11 cellular contexts compared by ENCODE assay signal in genomic region chr11:12079726-12080556, GRCh38. TPM values are rescaled to one million over a fixed set of nuclear protein-coding genes. Genes with fewer than 3 reads are reported as not detected.
A peak's percentile ranks its signal among the peaks of the same experiment; 100 is the strongest.
DNase-seq lines count a peak whose midpoint lies in the region; ATAC-seq and TF ChIP-seq lines count a peak whose summit lies in the region.
"Had no signal": no experiment of that assay in that cellular context is flagged by ENCODE, and none has a peak within 500 bp of the region (broad histone marks: within the 10 kb centered on the region; RNA-seq: fewer than 3 reads in every experiment).

No MANE protein-coding gene starts in this region.

- H3K9ac ChIP-seq in HUES48 (ENCODE audit: low read depth, low read length) (no peak overlapping the region), liver (ENCODE audit: low read depth in 1 of 2, low read length in 2 of 2) (no peak overlapping the region)

- H3K36me3 ChIP-seq in HUES48 (ENCODE audit: control insufficient read depth, insufficient read depth, low read length) = no peaks in the 10 kb centered on the region
- H3K36me3 ChIP-seq in liver (ENCODE audit: control insufficient read depth in 4 of 4, insufficient read depth in 3 of 4, low read depth in 1 of 4, low read length in 3 of 4) = no peaks in the 10 kb centered on the region
- no peaks in the 10 kb centered on the region for H3K36me3 ChIP-seq in transverse colon

- TF ChIP-seq CTCF in liver (IDR thresholded peaks at IDR 0.05; ENCODE audit: low read depth, low read length, missing input control) = no peak
- no peak for TF ChIP-seq CTCF in transverse colon (IDR thresholded peaks at IDR 0.05)

- H3K27me3 ChIP-seq in HUES48 (ENCODE audit: control insufficient read depth, insufficient read depth, low read length) = no peaks in the 10 kb centered on the region
- no peaks in the 10 kb centered on the region for H3K27me3 ChIP-seq in liver (ENCODE audit: control insufficient read depth in 4 of 4, insufficient read depth in 4 of 4, low read length in 3 of 4)
- no peaks in the 10 kb centered on the region for H3K27me3 ChIP-seq in transverse colon

- peaks cover 5% of the 10 kb centered on the region for H3K4me1 ChIP-seq in HUES48 (ENCODE audit: control insufficient read depth, insufficient read depth, low read length)
- H3K4me1 ChIP-seq in liver (ENCODE audit: control insufficient read depth in 4 of 4, insufficient read depth in 4 of 4, low read length in 3 of 4) = no peaks in the 10 kb centered on the region
- H3K4me1 ChIP-seq in transverse colon = peaks cover 0 to 15% (median 5%) of the 10 kb centered on the region in 4 donors

- no peak for TF ChIP-seq RAD21 in liver (IDR thresholded peaks at IDR 0.05)

- in situ Hi-C loops in transverse colon (cut with MboI; ENCODE audit: low pct_ligation_motif_present in 1 of 4, low pct_unique_long_range_greater_than_20kb in 1 of 4, low sequenced_read_pairs in 3 of 4) = no loop called here

- peak in 17 of 61 donors; percentile 1 to 62 (median 13) for DNase-seq in caudate nucleus (lab: John Stamatoyannopoulos, UW)
- DNase-seq in transverse colon = peak; percentile 56
- DNase-seq in Kasumi-1 (lab: John Stamatoyannopoulos, UW) = no peak
- DNase-seq in effector CD8-positive, alpha-beta T cell (lab: John Stamatoyannopoulos, UW) = no peak
- DNase-seq in stimulated activated CD4-positive, alpha-beta T cell treated with anti-CD3 and anti-CD28 coated beads, Interleukin-4, amount 100 ng/mL, for 1 hour = no peak
- DNase-seq: activated effector memory CD4-positive, alpha-beta T cell treated with anti-CD3 and anti-CD28 coated beads, Interleukin-2, amount 50 U/mL, for 16 hours; natural killer cell had no signal

- no peaks in the 10 kb centered on the region for H3K9me3 ChIP-seq in HUES48 (ENCODE audit: control insufficient read depth, insufficient read depth, low read length)
- no peaks in the 10 kb centered on the region for H3K9me3 ChIP-seq in liver (ENCODE audit: control insufficient read depth in 4 of 4, low read length in 3 of 4)
- H3K9me3 ChIP-seq in transverse colon = no peaks in the 10 kb centered on the region

- intact Hi-C loops in transverse colon (cut with DNase I; ENCODE audit: low total_unique reads) = no loop called here

- no peak for ATAC-seq in GM21717 (IDR thresholded peaks at IDR 0.05; ENCODE audit: unreplicated experiment)
- ATAC-seq: natural killer cell had no signal

- WGBS in liver = 83% methylated on average over 13 of the region's 13 CpGs
- WGBS in transverse colon (ENCODE audit: low coverage in 1 of 2), 2 donors = 62 to 67% methylated on average over 8 to 12 of the region's 13 CpGs

- no peak for TF ChIP-seq POLR2A in transverse colon (IDR thresholded peaks at IDR 0.05)

- no peak for TF ChIP-seq EP300 in transverse colon (IDR thresholded peaks at IDR 0.05; ENCODE audit: low read depth)

- H3K4me3 ChIP-seq in HUES48 (ENCODE audit: low read depth, low read length) (no peak overlapping the region), liver (ENCODE audit: low read depth in 1 of 3, low read length in 3 of 3) (no peak overlapping the region), transverse colon (no peak overlapping the region)

- H3K27ac ChIP-seq in HUES48 (ENCODE audit: low read depth, low read length) (peak overlapping the region; percentile 20), caudate nucleus (ENCODE audit: low read depth, low read length) (peak overlapping the region; percentile 59), liver (ENCODE audit: low read depth in 1 of 2, low read length in 2 of 2) (no peak overlapping the region), transverse colon (peak overlapping the region; percentile 51 to 79 (median 71))

TF ChIP-seq in liver, 16 proteins besides CTCF, POLR2A, EP300 and RAD21:
- TF ChIP-seq, protein P1, sequence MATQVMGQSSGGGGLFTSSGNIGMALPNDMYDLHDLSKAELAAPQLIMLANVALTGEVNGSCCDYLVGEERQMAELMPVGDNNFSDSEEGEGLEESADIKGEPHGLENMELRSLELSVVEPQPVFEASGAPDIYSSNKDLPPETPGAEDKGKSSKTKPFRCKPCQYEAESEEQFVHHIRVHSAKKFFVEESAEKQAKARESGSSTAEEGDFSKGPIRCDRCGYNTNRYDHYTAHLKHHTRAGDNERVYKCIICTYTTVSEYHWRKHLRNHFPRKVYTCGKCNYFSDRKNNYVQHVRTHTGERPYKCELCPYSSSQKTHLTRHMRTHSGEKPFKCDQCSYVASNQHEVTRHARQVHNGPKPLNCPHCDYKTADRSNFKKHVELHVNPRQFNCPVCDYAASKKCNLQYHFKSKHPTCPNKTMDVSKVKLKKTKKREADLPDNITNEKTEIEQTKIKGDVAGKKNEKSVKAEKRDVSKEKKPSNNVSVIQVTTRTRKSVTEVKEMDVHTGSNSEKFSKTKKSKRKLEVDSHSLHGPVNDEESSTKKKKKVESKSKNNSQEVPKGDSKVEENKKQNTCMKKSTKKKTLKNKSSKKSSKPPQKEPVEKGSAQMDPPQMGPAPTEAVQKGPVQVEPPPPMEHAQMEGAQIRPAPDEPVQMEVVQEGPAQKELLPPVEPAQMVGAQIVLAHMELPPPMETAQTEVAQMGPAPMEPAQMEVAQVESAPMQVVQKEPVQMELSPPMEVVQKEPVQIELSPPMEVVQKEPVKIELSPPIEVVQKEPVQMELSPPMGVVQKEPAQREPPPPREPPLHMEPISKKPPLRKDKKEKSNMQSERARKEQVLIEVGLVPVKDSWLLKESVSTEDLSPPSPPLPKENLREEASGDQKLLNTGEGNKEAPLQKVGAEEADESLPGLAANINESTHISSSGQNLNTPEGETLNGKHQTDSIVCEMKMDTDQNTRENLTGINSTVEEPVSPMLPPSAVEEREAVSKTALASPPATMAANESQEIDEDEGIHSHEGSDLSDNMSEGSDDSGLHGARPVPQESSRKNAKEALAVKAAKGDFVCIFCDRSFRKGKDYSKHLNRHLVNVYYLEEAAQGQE (IDR thresholded peaks at IDR 0.05) = no peak
- TF ChIP-seq TAF1 (conservative IDR thresholded peaks at IDR 0.05) (no peak), FOXA1 (IDR thresholded peaks at IDR 0.05) (no peak), JUND (IDR thresholded peaks at IDR 0.05) (peak; percentile 19 to 32), EGR1 (IDR thresholded peaks at IDR 0.05; ENCODE audit: low read depth in 2 of 2) (no peak), RXRA (IDR thresholded peaks at IDR 0.05) (no peak)

RNA-seq across cellular contexts. Expression of gene MICAL2, which starts 30.4 kb away (rescaled TPM):
- 100 to 1,000 TPM in 1 of 2 donors, 10 to 100 TPM in 1; 65.6 to 113 TPM for total RNA-seq in liver
- polyA plus RNA-seq in liver = 10 to 100 TPM; 17.5 to 20.3 TPM
- 100 to 1,000 TPM; 309 to 483 (median 316) TPM for total RNA-seq in transverse colon
- total RNA-seq: OCI-LY7 had no signal

Comparison
In these comparisons a context has a peak if more than half of its experiments do, and no peak if none do; other contexts are left out.
1. H3K27ac ChIP-seq: peak in HUES48 (single experiment), caudate nucleus (single experiment) and transverse colon (4 of 4); none in liver (0 of 2).